In genomic region chr15:36090276-36090946, GRCh38 we compare ENCODE assay signal across 17 cellular contexts.
A peak's percentile ranks its signal among the peaks of the same experiment; 100 is the strongest.
DNase-seq lines count a peak whose midpoint lies in the region; ATAC-seq and TF ChIP-seq lines count a peak whose summit lies in the region.
"Had no signal": no experiment of that assay in that cellular context is flagged by ENCODE, and none has a peak within 500 bp of the region (broad histone marks: within the 10 kb centered on the region; RNA-seq: fewer than 3 reads in every experiment).

No MANE protein-coding gene starts in this region.

- H3K4me3 ChIP-seq in mesenchymal stem cell (ENCODE audit: insufficient read depth in 1 of 2, low read depth in 1 of 2, low read length in 2 of 2) = no peak overlapping the region
- no peak overlapping the region for H3K4me3 ChIP-seq in vagina
- H3K4me3 ChIP-seq: Peyer's patch had no signal

- H2AFZ ChIP-seq in mesenchymal stem cell (ENCODE audit: low read depth, low read length) = no peak overlapping the region

- H3K4me3 Mint-ChIP-seq in WTC11 = no peak overlapping the region
- H3K4me3 Mint-ChIP-seq: CD4-positive, alpha-beta T cell; IgD-negative memory B cell had no signal

- H4K91ac ChIP-seq in mesenchymal stem cell (ENCODE audit: low read length) = no peak overlapping the region

- POLR2A ChIA-PET in WTC11 (lab: Charles Lee) = no interaction called here

- no CpG with 5 or more reads among the region's 1 CpG for WGBS in mesenchymal stem cell

- no peak overlapping the region for H3K9ac ChIP-seq in mesenchymal stem cell (ENCODE audit: low read length)
- H3K9ac ChIP-seq: SK-N-SH had no signal

- no peak overlapping the region for H2BK15ac ChIP-seq in mesenchymal stem cell (ENCODE audit: low read depth, poor library complexity, severe bottlenecking)

- H3K9me3 Mint-ChIP-seq in WTC11 = peaks cover 47% of the 10 kb centered on the region

- H3K4me1 ChIP-seq in mesenchymal stem cell (ENCODE audit: control insufficient read depth, insufficient read depth, low read depth, low read length) (no peaks in the 10 kb centered on the region), vagina (no peaks in the 10 kb centered on the region)
- H3K4me1 ChIP-seq: Peyer's patch had no signal

- no peak overlapping the region; the same call in 1 of the 2 replicates for H3K27ac Mint-ChIP-seq in WTC11
- H3K27ac Mint-ChIP-seq: CD4-positive, alpha-beta T cell; IgD-negative memory B cell had no signal

- H3K4ac ChIP-seq in mesenchymal stem cell (ENCODE audit: low read depth in 1 of 2, low read length in 2 of 2) = no peak overlapping the region

- no peak for TF ChIP-seq POLR2A in vagina (IDR thresholded peaks at IDR 0.05)

- DNase-seq in NCI-H510A treated with DMSO at 0.1 percent for 48 hours (lab: John Stamatoyannopoulos, UW) (peak; percentile 0), NCI-H510A (lab: John Stamatoyannopoulos, UW) (no peak), NCI-H187 treated with DMSO at 0.1 percent for 48 hours (lab: John Stamatoyannopoulos, UW) (peak; percentile 44), WTC11 (ENCODE audit: low spot score) (no peak), mesenchymal stem cell (peak; percentile 29), NCI-H526 (lab: John Stamatoyannopoulos, UW) (no peak), vagina (ENCODE audit: extremely low spot score in 2 of 2) (no peak)
- DNase-seq: AML-193; Calu3; CD4-positive, alpha-beta T cell; NCI-H1694 treated with DMSO at 0.1 percent for 48 hours; NCI-H526 treated with DMSO at 0.1 percent for 48 hours; Peyer's patch; Right ventricle myocardium superior; SK-N-SH had no signal

- H3K9me3 ChIP-seq in mesenchymal stem cell (ENCODE audit: control insufficient read depth, low read length) (no peaks in the 10 kb centered on the region), vagina (no peaks in the 10 kb centered on the region)
- H3K9me3 ChIP-seq: Peyer's patch, SK-N-SH had no signal

- peaks cover 32% of the 10 kb centered on the region for H3K4me1 Mint-ChIP-seq in WTC11
- H3K4me1 Mint-ChIP-seq: IgD-negative memory B cell had no signal

- H3K36me3 ChIP-seq in mesenchymal stem cell (ENCODE audit: control insufficient read depth in 1 of 2, insufficient read depth in 2 of 2, low read depth in 1 of 2, low read length in 2 of 2) (no peaks in the 10 kb centered on the region), vagina (no peaks in the 10 kb centered on the region)
- H3K36me3 ChIP-seq: Peyer's patch had no signal

- H3K27ac ChIP-seq in mesenchymal stem cell (ENCODE audit: low read length, poor library complexity, severe bottlenecking) = no peak overlapping the region
- no peak overlapping the region for H3K27ac ChIP-seq in vagina
- H3K27ac ChIP-seq: Peyer's patch had no signal

- no peak overlapping the region for H2BK120ac ChIP-seq in mesenchymal stem cell (ENCODE audit: low read depth, low read length)

- no peak overlapping the region for H4K8ac ChIP-seq in mesenchymal stem cell (ENCODE audit: low read length)

- H3K14ac ChIP-seq in mesenchymal stem cell (ENCODE audit: low read length in 2 of 2) = no peak overlapping the region

- H2BK5ac ChIP-seq in mesenchymal stem cell (ENCODE audit: low read depth, low read length, poor library complexity, severe bottlenecking) = no peak overlapping the region

- no peak overlapping the region for H2BK12ac ChIP-seq in mesenchymal stem cell (ENCODE audit: low read length in 2 of 2)

- ATAC-seq in WTC11 (peak; percentile 92), HG02885 (IDR thresholded peaks at IDR 0.05; ENCODE audit: poor library complexity, unreplicated experiment) (no peak)

- no peak overlapping the region for H2AK5ac ChIP-seq in mesenchymal stem cell (ENCODE audit: low read length, severe bottlenecking)

- H3K27me3 ChIP-seq in mesenchymal stem cell (ENCODE audit: control insufficient read depth in 1 of 2, insufficient read depth in 1 of 2, low read length in 2 of 2) (no peaks in the 10 kb centered on the region), vagina (no peaks in the 10 kb centered on the region)
- H3K27me3 ChIP-seq: Peyer's patch had no signal

- no peak overlapping the region for H3K4me2 ChIP-seq in mesenchymal stem cell (ENCODE audit: low read length, poor library complexity, severe bottlenecking)
- H3K4me2 ChIP-seq: SK-N-SH had no signal

- H3K27me3 Mint-ChIP-seq in WTC11 (ENCODE audit: low read depth) = peaks cover 3% of the 10 kb centered on the region; the same call in 1 of the 2 replicates
- H3K27me3 Mint-ChIP-seq: CD4-positive, alpha-beta T cell; IgD-negative memory B cell had no signal

- intact Hi-C loops in vagina (cut with DNase I) = no loop called here

- no peaks in the 10 kb centered on the region for H3K79me1 ChIP-seq in mesenchymal stem cell (replicated peaks; ENCODE audit: low read length, poor library complexity, severe bottlenecking)

- H3K18ac ChIP-seq in mesenchymal stem cell (ENCODE audit: low read depth in 1 of 2, low read length in 2 of 2) = no peak overlapping the region

- H3K23ac ChIP-seq in mesenchymal stem cell (ENCODE audit: low read length in 2 of 2) = no peak overlapping the region

- TF ChIP-seq CTCF in WTC11 (IDR thresholded peaks at IDR 0.05) (no peak), vagina (IDR thresholded peaks at IDR 0.05) (no peak)

- H3K36me3 Mint-ChIP-seq in WTC11 = peaks cover 22% of the 10 kb centered on the region
- H3K36me3 Mint-ChIP-seq: IgD-negative memory B cell had no signal

- CTCF ChIA-PET in WTC11 (lab: Charles Lee) = no interaction called here

TF ChIP-seq in WTC11, 78 proteins besides CTCF, POLR2A, EP300 and RAD21:
- TF ChIP-seq ATF6 (CRISPR knock-in tag; IDR thresholded peaks at IDR 0.05) = no peak

Comparison
In these comparisons a context has a peak if more than half of its experiments do, and no peak if none do; other contexts are left out.
1. DNase-seq: peak in NCI-H510A treated with DMSO at 0.1 percent for 48 hours (single experiment), NCI-H187 treated with DMSO at 0.1 percent for 48 hours (single experiment) and mesenchymal stem cell (single experiment); none in NCI-H510A (single experiment), WTC11 (single experiment), NCI-H526 (0 of 2) and vagina (0 of 2).